ENCODE assay signal across 1 cellular context in the genomic region with DNA sequence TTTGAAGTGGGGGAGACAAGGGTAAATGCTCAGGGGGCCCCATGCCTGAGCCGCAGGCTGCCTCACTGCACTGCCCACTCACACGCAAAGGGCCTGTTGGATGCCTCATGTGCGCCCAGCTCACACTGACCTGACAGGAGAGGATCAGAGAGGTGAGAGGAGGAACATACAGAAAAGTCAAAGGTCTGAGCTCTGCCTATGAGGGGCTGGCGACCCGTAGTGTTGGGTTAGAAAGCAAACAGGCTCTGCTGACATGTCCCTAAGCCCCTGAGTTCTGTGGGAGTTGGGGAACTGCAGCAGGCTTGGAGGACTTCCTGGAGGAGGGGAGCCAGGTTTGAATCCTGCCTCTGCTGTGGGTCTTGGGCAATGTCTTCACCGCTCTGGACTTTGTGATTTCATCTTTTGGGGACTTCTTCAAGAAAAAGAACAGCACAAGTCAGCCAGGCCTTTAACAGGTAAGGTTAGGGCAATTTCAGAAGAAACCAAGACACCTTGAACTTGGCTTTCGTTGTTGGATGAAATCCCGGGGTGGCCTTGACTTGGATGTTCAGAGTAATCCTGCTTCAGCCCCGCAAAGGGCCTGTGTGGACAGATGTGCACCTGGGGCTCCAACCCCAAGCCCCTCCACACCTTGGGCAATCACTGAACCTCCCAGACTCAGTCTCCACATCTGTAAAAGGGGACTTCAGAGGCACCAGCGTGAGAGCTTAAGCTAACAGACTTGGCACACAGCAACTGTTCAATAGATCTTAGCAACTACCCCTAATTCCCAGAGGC.
TF ChIP-seq lines count a peak whose summit lies in the region.

No MANE protein-coding gene starts in this region.

TF ChIP-seq in IMR-90, 13 proteins besides CTCF, POLR2A, EP300 and RAD21:
- TF ChIP-seq NFE2L2 (IDR thresholded peaks at IDR 0.05; ENCODE audit: low read depth, low read length), result no peak
- no peak for TF ChIP-seq CHD1 (IDR thresholded peaks at IDR 0.05; ENCODE audit: low read depth, low read length)
- TF ChIP-seq BHLHE40 (IDR thresholded peaks at IDR 0.05; ENCODE audit: low read depth, low read length), result no peak
- no peak for TF ChIP-seq RFX5 (IDR thresholded peaks at IDR 0.05; ENCODE audit: low read depth, low read length)
- TF ChIP-seq MXI1 (IDR thresholded peaks at IDR 0.05; ENCODE audit: borderline replicate concordance, low read depth, low read length), result no peak
- TF ChIP-seq MAZ (IDR thresholded peaks at IDR 0.05; ENCODE audit: borderline replicate concordance, low read depth, low read length), result no peak
- TF ChIP-seq SMC3 (IDR thresholded peaks at IDR 0.05; ENCODE audit: low read depth, low read length), result no peak
- no peak for TF ChIP-seq MAFK (IDR thresholded peaks at IDR 0.05; ENCODE audit: low read depth, low read length)
- no peak for TF ChIP-seq ELK1 (IDR thresholded peaks at IDR 0.05; ENCODE audit: borderline replicate concordance, low read depth, low read length)
- TF ChIP-seq USF2 (IDR thresholded peaks at IDR 0.05; ENCODE audit: low read depth, low read length), result no peak
- TF ChIP-seq FOS (IDR thresholded peaks at IDR 0.05; ENCODE audit: low read depth, low read length), result no peak
